In the genomic region with DNA sequence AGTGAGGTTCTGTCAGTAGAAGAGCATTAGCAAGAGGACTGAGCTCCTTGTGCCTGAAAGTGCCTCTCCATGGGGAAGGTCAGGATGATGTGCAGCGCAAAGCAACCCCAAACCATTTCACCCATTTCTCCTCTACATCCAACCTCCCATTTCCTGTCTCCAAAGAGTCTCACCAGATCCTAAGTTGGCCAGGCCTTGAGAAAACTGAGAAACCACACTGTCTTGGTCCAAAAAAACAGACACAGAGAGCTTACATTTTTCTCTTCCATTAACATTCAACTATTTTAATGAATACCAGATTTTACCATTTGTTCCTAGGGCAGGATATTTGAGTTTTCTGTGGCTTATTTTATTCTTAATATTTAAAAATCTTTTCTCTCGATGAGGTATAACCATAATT, we compare ENCODE assay signal across 19 cellular contexts.
"Had no signal": no experiment of that assay in that cellular context is flagged by ENCODE, and none has a peak within 500 bp of the region (broad histone marks: within the 10 kb centered on the region; RNA-seq: fewer than 3 reads in every experiment).

No MANE protein-coding gene starts in this region.

- H3K4me1 ChIP-seq: esophagus muscularis mucosa, heart left ventricle, stomach, transverse colon had no signal

- H3K4me3 Mint-ChIP-seq: dendritic cell treated with granulocyte-macrophage colony-stimulating factor and Interleukin-4, amounts not matched to agents 40 ng/mL and 50 ng/mL, for 4 days; effector memory CD8-positive, alpha-beta T cell; naive B cell; nephron progenitor cell had no signal

- H3K4me1 Mint-ChIP-seq: naive B cell had no signal

- H3K36me3 Mint-ChIP-seq: naive B cell had no signal

- H3K27me3 ChIP-seq: heart left ventricle, neutrophil, stomach, transverse colon had no signal

- DNase-seq: effector memory CD8-positive, alpha-beta T cell; heart left ventricle; hypothalamus; kidney glomerular epithelial cell; mesendoderm; naive B cell; nephron progenitor cell; stimulated activated CD4-positive, alpha-beta T cell treated with anti-CD3 and anti-CD28 coated beads, Interleukin-2, amount 100 ng/mL, for 24 hours; stimulated activated CD4-positive, alpha-beta T cell treated with anti-CD3 and anti-CD28 coated beads, Interleukin-4, amount 100 ng/mL, for 4 hours; stimulated activated naive CD4-positive, alpha-beta T cell; stomach; substantia nigra; transverse colon had no signal

- H3K27ac Mint-ChIP-seq: dendritic cell treated with granulocyte-macrophage colony-stimulating factor and Interleukin-4, amounts not matched to agents 40 ng/mL and 50 ng/mL, for 4 days; effector memory CD8-positive, alpha-beta T cell had no signal

- H3K27ac ChIP-seq: epithelial cell of prostate, esophagus muscularis mucosa, heart left ventricle, neutrophil, stomach, thoracic aorta, transverse colon had no signal

- H3K9me3 Mint-ChIP-seq: dendritic cell treated with granulocyte-macrophage colony-stimulating factor and Interleukin-4, amounts not matched to agents 40 ng/mL and 50 ng/mL, for 4 days; effector memory CD8-positive, alpha-beta T cell; naive B cell; nephron progenitor cell had no signal

- H3K36me3 ChIP-seq: esophagus muscularis mucosa, heart left ventricle, neutrophil, stomach, thoracic aorta, transverse colon had no signal

- ATAC-seq: effector memory CD8-positive, alpha-beta T cell; heart left ventricle; sciatic nerve had no signal

- H3K9me3 ChIP-seq: esophagus muscularis mucosa, heart left ventricle, neutrophil, stomach, thoracic aorta, transverse colon had no signal

- H3K4me3 ChIP-seq: esophagus muscularis mucosa, heart left ventricle, stomach, thoracic aorta, transverse colon had no signal
